In genomic region chr17:82416771-82417170, GRCh38 we compare ENCODE assay signal across 2 cellular contexts.
TF ChIP-seq lines count a peak whose summit lies in the region.

No MANE protein-coding gene starts in this region.

TF ChIP-seq in HCT116, 20 proteins besides CTCF, POLR2A, EP300 and RAD21 (continued from another document):
- TF ChIP-seq REST (IDR thresholded peaks at IDR 0.05; ENCODE audit: low read depth) (no peak), JUND (IDR thresholded peaks at IDR 0.05) (no peak), POLR2AphosphoS5 (IDR thresholded peaks at IDR 0.05; ENCODE audit: low read depth, low read length) (no peak), SP1 (IDR thresholded peaks at IDR 0.05; ENCODE audit: low read depth) (no peak), FOSL1 (IDR thresholded peaks at IDR 0.05; ENCODE audit: low read depth) (no peak), ZFX (IDR thresholded peaks at IDR 0.05) (no peak), ATF3 (IDR thresholded peaks at IDR 0.05) (no peak), EZH2 (IDR thresholded peaks at IDR 0.05) (no peak), CBX3 (IDR thresholded peaks at IDR 0.05; ENCODE audit: low read depth) (no peak), ELF1 (IDR thresholded peaks at IDR 0.05; ENCODE audit: borderline replicate concordance, low read depth) (no peak), SIN3A (IDR thresholded peaks at IDR 0.05; ENCODE audit: low read depth) (no peak)

TF ChIP-seq in neural cell, 6 proteins besides CTCF, POLR2A, EP300 and RAD21:
- TF ChIP-seq REST (IDR thresholded peaks at IDR 0.05; ENCODE audit: borderline replicate concordance) (no peak), SMC3 (conservative IDR thresholded peaks at IDR 0.05; ENCODE audit: poor library complexity) (no peak), EZH2 (IDR thresholded peaks at IDR 0.05; ENCODE audit: borderline replicate concordance, insufficient read depth, low read length, poor library complexity, severe bottlenecking) (no peak), POLR2AphosphoS5 (IDR thresholded peaks at IDR 0.05) (no peak), TAF1 (IDR thresholded peaks at IDR 0.05; ENCODE audit: low read depth) (no peak), MXI1 (conservative IDR thresholded peaks at IDR 0.05; ENCODE audit: poor library complexity, severe bottlenecking) (no peak)
TF ChIP-seq in neural cell: peak in this region for 0.
